8 cellular contexts compared by ENCODE assay signal in genomic region chr7:48087349-48087748, GRCh38. TPM values are rescaled to one million over a fixed set of nuclear protein-coding genes. Genes with fewer than 3 reads are reported as not detected.
DNase-seq lines count a peak whose midpoint lies in the region; TF ChIP-seq lines count a peak whose summit lies in the region.

No MANE protein-coding gene starts in this region.

- H4K20me1 ChIP-seq in mammary epithelial cell (ENCODE audit: insufficient read depth, low read length) = no peaks in the 10 kb centered on the region

- peaks cover 33% of the 10 kb centered on the region for H3K79me2 ChIP-seq in mammary epithelial cell (ENCODE audit: insufficient read depth, low read length)

- dilution Hi-C loops in mammary epithelial cell (cut with HindIII; ENCODE audit: low sequenced_read_pairs) = no loop called here

- no peak overlapping the region for H2AFZ ChIP-seq in mammary epithelial cell (ENCODE audit: low read depth, low read length)

- H3K9me3 ChIP-seq in AG04450 (ENCODE audit: control insufficient read depth, insufficient read depth, low read length) (no peaks in the 10 kb centered on the region), HUES6 (ENCODE audit: control insufficient read depth, insufficient read depth, low read depth, low read length) (no peaks in the 10 kb centered on the region), mammary epithelial cell (replicated peaks; ENCODE audit: insufficient read depth, low read length) (no peaks in the 10 kb centered on the region)

- H3K9ac ChIP-seq in HUES6 (ENCODE audit: low read length) = peak overlapping the region; percentile 67
- H3K9ac ChIP-seq in mammary epithelial cell (ENCODE audit: insufficient read depth, low read length) = peak overlapping the region; percentile 73

- H3K36me3 ChIP-seq in HUES6 (ENCODE audit: control insufficient read depth, insufficient read depth, low read length) (peaks cover 18% of the 10 kb centered on the region), mammary epithelial cell (ENCODE audit: insufficient read depth, low read length) (peaks cover 15% of the 10 kb centered on the region)

- POLR2A ChIA-PET in AG04450 (lab: Yijun Ruan, JAX) = no interaction called here

- intact Hi-C loops in mammary epithelial cell (cut with micrococcal nuclease) = loop anchor here (5.0 kb wide), 1 partner anchor 485 kb away; no protein-coding TSS in a partner anchor

- TF ChIP-seq POLR2A in GM19099 (IDR thresholded peaks at IDR 0.05; ENCODE audit: extremely low read depth, insufficient read length, low read depth) = peak; percentile 65

- TF ChIP-seq CTCF in AG04450 (IDR thresholded peaks at IDR 0.05; ENCODE audit: low read depth, low read length) (no peak), mammary epithelial cell (conservative IDR thresholded peaks at IDR 0.05 in 1 of 2, IDR thresholded peaks at IDR 0.05 in 1 of 2; ENCODE audit: extremely low read depth in 1 of 2, insufficient read depth in 1 of 2, low read depth in 1 of 2, low read length in 2 of 2) (no peak)

- CTCF ChIA-PET in AG04450 (lab: Charles Lee) = interaction anchor here (3.4 kb wide), 1 partner anchor 22 kb away, joined by 24 read pairs; no protein-coding TSS in a partner anchor
- CTCF ChIA-PET in mammary epithelial cell (lab: Charles Lee; ENCODE audit: low non-redundant PET) = no interaction called here

- BruUV-seq in mammary epithelial cell (replicated peaks; lab: Mats Ljungman, UMichigan) = no TSS peak

- no peak overlapping the region for H3K4me3 ChIP-seq in AG04450 (ENCODE audit: low read depth, low read length)
- H3K4me3 ChIP-seq in HUES6 (ENCODE audit: low read depth, low read length) = no peak overlapping the region
- H3K4me3 ChIP-seq in mammary epithelial cell (replicated peaks in 1 of 3; ENCODE audit: insufficient read depth in 1 of 3, low read depth in 2 of 3, low read length in 3 of 3) = no peak overlapping the region

- peaks cover 47% of the 10 kb centered on the region for H3K4me1 ChIP-seq in HUES6 (ENCODE audit: control insufficient read depth, insufficient read depth, low read length)
- peaks cover 71% of the 10 kb centered on the region for H3K4me1 ChIP-seq in mammary epithelial cell (ENCODE audit: insufficient read depth, low read length)

- in situ Hi-C loops in mammary epithelial cell (cut with MboI; ENCODE audit: low sequenced_read_pairs in 2 of 2) = loop anchor here in 1 of 2 donors (10.0 kb wide), 1 partner anchor 53 kb away; the partner anchor contains the start of gene C7orf57

- 87% methylated on average over 7 of the region's 7 CpGs for WGBS in mammary epithelial cell (ENCODE audit: low coverage, missing lambda C conversion rate)

- DNase-seq in AG04450 (ENCODE audit: low read depth, low spot score) (no peak), mammary epithelial cell (peak; percentile 41), renal cortical epithelial cell (ENCODE audit: low read depth) (peak; percentile 64), NCI-H2227 (lab: John Stamatoyannopoulos, UW; ENCODE audit: unreplicated experiment) (no peak), germinal center (ENCODE audit: low spot score) (no peak), hippocampal formation (lab: John Stamatoyannopoulos, UW) (no peak)

- H3K27ac ChIP-seq in AG04450 (ENCODE audit: low read depth, low read length) (peak overlapping the region; percentile 70), HUES6 (ENCODE audit: low read depth, low read length) (peak overlapping the region; percentile 87; the same call in 1 of the 2 replicates), mammary epithelial cell (ENCODE audit: insufficient read depth, low read depth, low read length) (peak overlapping the region; percentile 99)

- H3K27me3 ChIP-seq in AG04450 (ENCODE audit: control insufficient read depth, insufficient read depth, low read length) = no peaks in the 10 kb centered on the region
- no peaks in the 10 kb centered on the region; the same call in 1 of the 2 replicates for H3K27me3 ChIP-seq in HUES6 (ENCODE audit: control insufficient read depth, insufficient read depth, low read length)
- no peaks in the 10 kb centered on the region for H3K27me3 ChIP-seq in mammary epithelial cell (ENCODE audit: insufficient read depth, low read length)

- H3K4me2 ChIP-seq in mammary epithelial cell (ENCODE audit: insufficient read depth, low read depth, low read length) = peak overlapping the region; percentile 21

RNA-seq across cellular contexts. Expression of gene UPP1, which starts 1.7 kb away (rescaled TPM):
- polyA plus RNA-seq in AG04450 (2011; rRNA removed) (7.9 and 8.3 TPM in 2 replicates), mammary epithelial cell (254 TPM)
- polyA minus RNA-seq in AG04450 (2011; rRNA and poly(A)+ RNA removed) = 2.2 and 3.6 TPM in 2 replicates
- total RNA-seq in mammary epithelial cell (100 to 1,000 TPM in 1 of 2 donors, 10 to 100 TPM in 1; 87.7 to 992 TPM), renal cortical epithelial cell (9.3 and 18.1 TPM in 2 replicates)
- 190 TPM for polyA minus RNA-seq in mammary epithelial cell

RNA-seq across cellular contexts. Expression of gene C7orf57, which starts 52.0 kb away (rescaled TPM):
- not detected in 2 replicates for polyA plus RNA-seq in AG04450 (2011; rRNA removed)
- not detected in 2 replicates for polyA minus RNA-seq in AG04450 (2011; rRNA and poly(A)+ RNA removed)
- 1 to 10 TPM in 1 of 2 donors, under 1 TPM in 1; 0.67 to 2.0 TPM for total RNA-seq in mammary epithelial cell
- 1.1 TPM for polyA plus RNA-seq in mammary epithelial cell
- polyA minus RNA-seq in mammary epithelial cell = not detected
- not detected in 2 replicates for total RNA-seq in renal cortical epithelial cell

RNA-seq across cellular contexts. Expression of gene SUN3, which starts 58.4 kb away (rescaled TPM):
- not detected in 2 replicates for polyA plus RNA-seq in AG04450 (2011; rRNA removed)
- not detected in 2 replicates for polyA minus RNA-seq in AG04450 (2011; rRNA and poly(A)+ RNA removed)
- total RNA-seq in mammary epithelial cell = under 1 TPM in 1 of 2 donors, not detected in 1; 0.45 TPM
- 0.16 TPM for polyA plus RNA-seq in mammary epithelial cell
- polyA minus RNA-seq in mammary epithelial cell = not detected
- total RNA-seq in renal cortical epithelial cell = not detected in 2 replicates

Comparison
In these comparisons a context has a peak if more than half of its experiments do, and no peak if none do; other contexts are left out.
1. DNase-seq: peak in mammary epithelial cell (single experiment) and renal cortical epithelial cell (single experiment); none in AG04450 (single experiment), NCI-H2227 (single experiment), germinal center (single experiment) and hippocampal formation (0 of 2).
2. Peak in every context shown above with its lines, with median percentiles within 50 percentile points of each other: H3K27ac ChIP-seq.